Comparison of ENCODE assay signal across 9 cellular contexts in the genomic region with DNA sequence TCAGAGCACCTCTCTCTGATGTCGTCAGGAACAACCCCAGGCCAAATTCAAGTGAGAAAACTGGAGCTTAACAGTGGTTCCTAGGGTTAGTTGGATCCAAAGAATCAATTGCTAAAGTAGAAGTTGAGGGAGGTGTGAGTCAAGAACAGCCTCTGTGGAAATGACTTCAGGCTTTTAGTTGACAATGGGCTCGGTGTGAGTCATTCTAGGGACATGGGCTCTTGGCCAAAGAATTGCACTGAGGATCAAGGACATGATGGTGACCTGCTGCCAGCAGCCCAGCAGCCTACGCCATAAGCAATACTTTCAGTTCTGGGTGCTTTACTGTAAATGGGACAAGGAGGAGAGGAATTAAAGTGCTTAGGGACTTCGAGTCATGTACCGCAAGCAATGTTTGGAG. TPM values are rescaled to one million over a fixed set of nuclear protein-coding genes. Genes with fewer than 3 reads are reported as not detected.
DNase-seq lines count a peak whose midpoint lies in the region; ATAC-seq and TF ChIP-seq lines count a peak whose summit lies in the region.
"Had no signal": no experiment of that assay in that cellular context is flagged by ENCODE, and none has a peak within 500 bp of the region (broad histone marks: within the 10 kb centered on the region; RNA-seq: fewer than 3 reads in every experiment).

No MANE protein-coding gene starts in this region.

- H3K4me1 ChIP-seq in mammary epithelial cell (ENCODE audit: insufficient read depth, low read length) (peaks cover 6% of the 10 kb centered on the region), right lobe of liver (peaks cover 0 to 3% (median 0%) of the 10 kb centered on the region in 4 donors), aorta (ENCODE audit: control insufficient read depth in 1 of 2, insufficient read depth in 2 of 2, low read length in 2 of 2) (no peaks in the 10 kb centered on the region)

- CTCF ChIA-PET in mammary epithelial cell (lab: Charles Lee; ENCODE audit: low non-redundant PET), result no interaction called here

- ATAC-seq in right lobe of liver (peak; percentile 97 to 99 (median 98)), aorta (ENCODE audit: low FRiP score) (peak; percentile 80), HG03354 (IDR thresholded peaks at IDR 0.05; ENCODE audit: poor library complexity, severe bottlenecking, unreplicated experiment) (no peak), GM19351 (IDR thresholded peaks at IDR 0.05; ENCODE audit: unreplicated experiment) (no peak)

- TF ChIP-seq POLR2A in right lobe of liver (IDR thresholded peaks at IDR 0.05), result no peak

- in situ Hi-C loops in mammary epithelial cell (cut with MboI; ENCODE audit: low sequenced_read_pairs in 2 of 2) (no loop called here), G401 (cut with HindIII; ENCODE audit: low sequenced_read_pairs) (no loop called here)

- DNase-seq in SIG-M5 treated with dmso at 0.1 percent for 504 hours (lab: John Stamatoyannopoulos, UW; ENCODE audit: unreplicated experiment) (peak; percentile 59), SIG-M5 (lab: John Stamatoyannopoulos, UW) (no peak), mammary epithelial cell (peak; percentile 71), right lobe of liver (peak; percentile 64 to 78 (median 76)), aorta (peak; percentile 83), G401 (ENCODE audit: low spot score) (no peak)
- DNase-seq: NCI-H1694 had no signal

- dilution Hi-C loops in mammary epithelial cell (cut with HindIII; ENCODE audit: low sequenced_read_pairs), result no loop called here

- H3K4me2 ChIP-seq in mammary epithelial cell (ENCODE audit: insufficient read depth, low read depth, low read length), result peak overlapping the region; percentile 34

- BruUV-seq in mammary epithelial cell (replicated peaks; lab: Mats Ljungman, UMichigan), result no TSS peak

- H3K9ac ChIP-seq in mammary epithelial cell (ENCODE audit: insufficient read depth, low read length), result no peak overlapping the region

- H3K27me3 ChIP-seq in mammary epithelial cell (ENCODE audit: insufficient read depth, low read length), result no peaks in the 10 kb centered on the region
- no peaks in the 10 kb centered on the region for H3K27me3 ChIP-seq in right lobe of liver
- H3K27me3 ChIP-seq in aorta (ENCODE audit: control insufficient read depth in 1 of 2, insufficient read depth in 2 of 2, low read length in 1 of 2), result no peaks in the 10 kb centered on the region

- intact Hi-C loops in mammary epithelial cell (cut with micrococcal nuclease) (no loop called here), right lobe of liver (cut with DNase I) (no loop called here), aorta (cut with DNase I) (no loop called here)

- 0% methylated on average over 3 of the region's 5 CpGs for WGBS in mammary epithelial cell (ENCODE audit: low coverage, missing lambda C conversion rate)
- WGBS in right lobe of liver (ENCODE audit: insufficient coverage, low coverage, low lambda C conversion rate, missing lambda C conversion rate), result 10% methylated on average over 2 of the region's 5 CpGs
- WGBS in aorta, 2 donors, result 17 to 18% methylated on average over 5 of the region's 5 CpGs

- H3K36me3 ChIP-seq in mammary epithelial cell (ENCODE audit: insufficient read depth, low read length), result no peaks in the 10 kb centered on the region
- H3K36me3 ChIP-seq in right lobe of liver, result no peaks in the 10 kb centered on the region
- no peaks in the 10 kb centered on the region for H3K36me3 ChIP-seq in aorta (ENCODE audit: control insufficient read depth in 1 of 2, insufficient read depth in 2 of 2, low read length in 1 of 2)

- H3K27ac ChIP-seq in mammary epithelial cell (ENCODE audit: insufficient read depth, low read depth, low read length) (no peak overlapping the region), right lobe of liver (peak overlapping the region in 1 of 3 donors; percentile 29), aorta (ENCODE audit: low read depth in 1 of 2, low read length in 2 of 2) (peak overlapping the region in 1 of 2 donors; percentile 25)

- H3K79me2 ChIP-seq in mammary epithelial cell (ENCODE audit: insufficient read depth, low read length), result no peaks in the 10 kb centered on the region

- H4K20me1 ChIP-seq in mammary epithelial cell (ENCODE audit: insufficient read depth, low read length), result no peaks in the 10 kb centered on the region

- no peaks in the 10 kb centered on the region for H3K9me3 ChIP-seq in mammary epithelial cell (replicated peaks; ENCODE audit: insufficient read depth, low read length)
- H3K9me3 ChIP-seq in right lobe of liver, result no peaks in the 10 kb centered on the region
- H3K9me3 ChIP-seq in aorta (ENCODE audit: control insufficient read depth, low read length), result no peaks in the 10 kb centered on the region

- no peak overlapping the region for H3K4me3 ChIP-seq in mammary epithelial cell (replicated peaks in 1 of 3; ENCODE audit: insufficient read depth in 1 of 3, low read depth in 2 of 3, low read length in 3 of 3)
- no peak overlapping the region for H3K4me3 ChIP-seq in right lobe of liver
- H3K4me3 ChIP-seq in aorta (ENCODE audit: low read length in 2 of 2), result no peak overlapping the region

- H2AFZ ChIP-seq in mammary epithelial cell (ENCODE audit: low read depth, low read length), result peak overlapping the region; percentile 61

- no peak for TF ChIP-seq CTCF in mammary epithelial cell (conservative IDR thresholded peaks at IDR 0.05 in 1 of 2, IDR thresholded peaks at IDR 0.05 in 1 of 2; ENCODE audit: extremely low read depth in 1 of 2, insufficient read depth in 1 of 2, low read depth in 1 of 2, low read length in 2 of 2)
- no peak for TF ChIP-seq CTCF in right lobe of liver (IDR thresholded peaks at IDR 0.05)

RNA-seq across cellular contexts. Expression of gene SMURF2, which starts 32.1 kb away (rescaled TPM):
- 10 to 100 TPM; 68.7 to 93.7 TPM for total RNA-seq in mammary epithelial cell
- polyA plus RNA-seq in mammary epithelial cell, result 33.2 TPM
- polyA minus RNA-seq in mammary epithelial cell, result 86.5 TPM
- 1 to 10 TPM; 2.5 to 6.8 (median 4.0) TPM for total RNA-seq in right lobe of liver
- total RNA-seq in aorta, result 10 to 100 TPM; 36.3 to 62.1 TPM
- 10 to 100 TPM; 11.3 to 12.5 TPM for polyA plus RNA-seq in aorta
- total RNA-seq in G401 (2014; rRNA removed; shearing (Covaris generic)), result 34.8 and 44.1 TPM in 2 replicates

Comparison
In these comparisons a context has a peak if more than half of its experiments do, and no peak if none do; other contexts are left out.
1. DNase-seq: peak in SIG-M5 treated with dmso at 0.1 percent for 504 hours (single experiment), mammary epithelial cell (single experiment), right lobe of liver (3 of 3) and aorta (2 of 2); none in SIG-M5 (single experiment) and G401 (single experiment).
2. ATAC-seq: peak in right lobe of liver (4 of 4) and aorta (single experiment); none in HG03354 (single experiment) and GM19351 (single experiment).